Comparison of ENCODE assay signal across 8 cellular contexts in the genomic region with DNA sequence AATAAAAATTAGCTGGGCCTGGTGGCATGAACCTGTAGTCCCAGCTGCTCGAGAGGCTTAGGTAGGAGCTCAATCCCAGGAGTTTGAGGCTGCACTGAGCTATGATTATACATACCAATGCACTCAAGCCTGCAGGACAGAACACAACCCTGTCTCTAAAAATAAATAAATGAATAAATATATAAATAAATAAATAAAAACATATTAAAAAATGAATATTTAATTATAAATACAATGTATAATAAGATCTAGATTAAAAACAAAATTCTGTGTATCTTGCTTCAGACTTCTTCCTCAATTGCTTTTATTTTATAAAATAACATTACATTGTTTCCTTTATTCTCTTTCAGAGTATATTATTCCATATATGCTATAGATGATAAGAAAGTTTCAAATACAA.
"Had no signal": no experiment of that assay in that cellular context is flagged by ENCODE, and none has a peak within 500 bp of the region (broad histone marks: within the 10 kb centered on the region; RNA-seq: fewer than 3 reads in every experiment).

No MANE protein-coding gene starts in this region.

- H3K27ac Mint-ChIP-seq: GM23338, H9 had no signal

- FAIRE-seq: H1, H54, HTR-8/SVneo, K562 had no signal

- H3K4me3 ChIP-seq: GM23338, K562 had no signal

- ATAC-seq: GM23338, K562 had no signal

- H3K4me3 Mint-ChIP-seq: GM23338, H9 had no signal

- DNase-seq: H9, HCEC 1CT, IMR-90 had no signal

- H3K9me3 Mint-ChIP-seq: GM23338 had no signal
